14 cellular contexts compared by ENCODE assay signal in the genomic region with DNA sequence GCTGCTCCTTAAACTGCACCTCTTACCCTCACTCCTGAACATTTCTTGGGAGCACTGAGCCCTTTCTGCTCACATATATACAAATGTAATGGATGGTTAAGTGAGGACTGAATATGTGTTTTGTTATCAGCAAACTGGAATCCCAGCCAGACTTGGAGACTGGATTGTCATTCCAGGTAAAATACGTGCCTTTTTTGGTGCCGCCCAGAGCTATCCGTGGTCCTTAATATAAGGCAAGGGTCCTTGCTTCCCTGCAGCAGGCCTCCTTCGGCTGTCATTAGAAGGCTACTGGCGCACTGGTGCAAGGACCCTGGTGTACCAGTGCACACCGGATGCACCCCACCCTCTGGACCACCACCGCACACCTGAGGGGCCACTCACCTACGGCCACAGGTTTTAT. TPM values are rescaled to one million over a fixed set of nuclear protein-coding genes. Genes with fewer than 3 reads are reported as not detected.
A peak's percentile ranks its signal among the peaks of the same experiment; 100 is the strongest.
DNase-seq lines count a peak whose midpoint lies in the region; FAIRE-seq and TF ChIP-seq lines count a peak whose summit lies in the region.
"Had no signal": no experiment of that assay in that cellular context is flagged by ENCODE, and none has a peak within 500 bp of the region (broad histone marks: within the 10 kb centered on the region; RNA-seq: fewer than 3 reads in every experiment).

No MANE protein-coding gene starts in this region.

- H3K9ac ChIP-seq in HUES48 (ENCODE audit: low read depth, low read length): peak overlapping the region; percentile 35; the same call in 1 of the 2 replicates
- no peak overlapping the region for H3K9ac ChIP-seq in endothelial cell of umbilical vein (replicated peaks; ENCODE audit: extremely low read depth, insufficient read depth, low read length)

- H3K79me2 ChIP-seq in endothelial cell of umbilical vein (ENCODE audit: control insufficient read depth, insufficient read depth, low read length) (no peaks in the 10 kb centered on the region), osteoblast (ENCODE audit: insufficient read depth, low read length) (no peaks in the 10 kb centered on the region)

- H4K20me1 ChIP-seq in endothelial cell of umbilical vein (replicated peaks; ENCODE audit: control insufficient read depth, extremely low read depth, insufficient read depth, low read length): no peaks in the 10 kb centered on the region
- no peaks in the 10 kb centered on the region for H4K20me1 ChIP-seq in osteoblast (ENCODE audit: insufficient read depth, low read length)

- peaks cover 10% of the 10 kb centered on the region; the same call in 1 of the 2 replicates for H3K36me3 ChIP-seq in HUES48 (ENCODE audit: control insufficient read depth, insufficient read depth, low read length)
- no peaks in the 10 kb centered on the region for H3K36me3 ChIP-seq in endothelial cell of umbilical vein (ENCODE audit: control insufficient read depth in 2 of 2, extremely low read depth in 1 of 2, insufficient read depth in 2 of 2, low read length in 2 of 2)
- no peaks in the 10 kb centered on the region for H3K36me3 ChIP-seq in osteoblast (ENCODE audit: insufficient read depth, low read length)
- H3K36me3 ChIP-seq: lower lobe of right lung had no signal

- POLR2A ChIA-PET in endothelial cell of umbilical vein (lab: Charles Lee): no interaction called here

- H3K27me3 ChIP-seq in HUES48 (ENCODE audit: control insufficient read depth, insufficient read depth, low read length) (no peaks in the 10 kb centered on the region; the same call in 1 of the 2 replicates), endothelial cell of umbilical vein (ENCODE audit: control insufficient read depth in 2 of 2, insufficient read depth in 2 of 2, low read length in 2 of 2) (peaks cover 7 to 15% of the 10 kb centered on the region in 2 experiments), osteoblast (ENCODE audit: insufficient read depth, low read length) (peaks cover 10% of the 10 kb centered on the region)

- no peak for TF ChIP-seq POLR2A in endothelial cell of umbilical vein (IDR thresholded peaks at IDR 0.05; ENCODE audit: low read depth, low read length)

- H3K4me3 ChIP-seq in HUES48 (ENCODE audit: low read depth, low read length) (peak overlapping the region; percentile 70), endothelial cell of umbilical vein (replicated peaks in 1 of 3; ENCODE audit: insufficient read depth in 1 of 3, low read depth in 1 of 3, low read length in 3 of 3) (no peak overlapping the region), osteoblast (ENCODE audit: insufficient read depth, low read length) (no peak overlapping the region)
- H3K4me3 ChIP-seq: GM12878 had no signal

- CTCF ChIA-PET in endothelial cell of umbilical vein (lab: Charles Lee): no interaction called here

- H3K9me3 ChIP-seq in HUES48 (ENCODE audit: control insufficient read depth, insufficient read depth, low read length) (no peaks in the 10 kb centered on the region), endothelial cell of umbilical vein (replicated peaks; ENCODE audit: control insufficient read depth, insufficient read depth, low read length) (no peaks in the 10 kb centered on the region), osteoblast (ENCODE audit: low read depth, low read length) (no peaks in the 10 kb centered on the region)
- H3K9me3 ChIP-seq: lower lobe of right lung had no signal

- in situ Hi-C loops in GM13976 (cut with MboI; ENCODE audit: low sequenced_read_pairs, unreplicated experiment): no loop called here

- H3K27ac ChIP-seq in HUES48 (ENCODE audit: low read depth, low read length): peak overlapping the region; percentile 50
- H3K27ac ChIP-seq in endothelial cell of umbilical vein (ENCODE audit: insufficient read depth, low read depth, low read length): no peak overlapping the region
- no peak overlapping the region for H3K27ac ChIP-seq in osteoblast (ENCODE audit: low read depth, low read length)
- H3K27ac ChIP-seq: lower lobe of right lung had no signal

- no peak for FAIRE-seq in endothelial cell of umbilical vein (lab: Jason Lieb, UNC)
- FAIRE-seq: GM12878, GM19239 had no signal

- DNase-seq in NCI-H82 (lab: John Stamatoyannopoulos, UW) (peak; percentile 58), NCI-H82 treated with DMSO at 0.1 percent for 48 hours (lab: John Stamatoyannopoulos, UW; ENCODE audit: unreplicated experiment) (no peak), endothelial cell of umbilical vein (ENCODE audit: low read depth, low spot score) (no peak), osteoblast (ENCODE audit: insufficient read length, low spot score, missing footprints) (peak; percentile 72), NCI-H446 treated with DMSO at 0.1 percent for 48 hours (lab: John Stamatoyannopoulos, UW) (no peak), MV-4-11 (lab: John Stamatoyannopoulos, UW) (no peak), GM13976 (ENCODE audit: low spot score) (no peak)
- DNase-seq: DMS153, lower lobe of right lung had no signal

- H3K4me1 ChIP-seq in HUES48 (ENCODE audit: control insufficient read depth, insufficient read depth, low read length) (peaks cover 31% of the 10 kb centered on the region), endothelial cell of umbilical vein (ENCODE audit: control insufficient read depth, extremely low read depth, insufficient read depth, low read length) (no peaks in the 10 kb centered on the region), osteoblast (ENCODE audit: insufficient read depth, low read length) (no peaks in the 10 kb centered on the region)

- TF ChIP-seq CTCF in endothelial cell of umbilical vein (IDR thresholded peaks at IDR 0.05; ENCODE audit: extremely low read depth in 1 of 2, insufficient read depth in 1 of 2, low read depth in 1 of 2, low read length in 2 of 2) (no peak), osteoblast (IDR thresholded peaks at IDR 0.05; ENCODE audit: extremely low read depth, low read depth, low read length) (no peak), GM13976 (IDR thresholded peaks at IDR 0.05; ENCODE audit: borderline replicate concordance, control extremely low read depth, extremely low read depth, insufficient read depth, missing control alignments) (no peak)

- H3K4me2 ChIP-seq in endothelial cell of umbilical vein (ENCODE audit: insufficient read depth, low read length): no peak overlapping the region
- no peak overlapping the region for H3K4me2 ChIP-seq in osteoblast (ENCODE audit: insufficient read depth, low read length)

- no TSS peak for BruUV-seq in endothelial cell of umbilical vein (replicated peaks; lab: Mats Ljungman, UMichigan)

- dilution Hi-C loops in endothelial cell of umbilical vein (cut with MboI; ENCODE audit: extremely low pct_ligation_motif_present, low sequenced_read_pairs): no loop called here

- no peak overlapping the region for H2AFZ ChIP-seq in endothelial cell of umbilical vein (ENCODE audit: low read depth, low read length)
- no peak overlapping the region for H2AFZ ChIP-seq in osteoblast (ENCODE audit: low read length)

- no peaks in the 10 kb centered on the region for H3K9me1 ChIP-seq in endothelial cell of umbilical vein (replicated peaks; ENCODE audit: control insufficient read depth, extremely low read depth, insufficient read depth, low read length)

- intact Hi-C loops in endothelial cell of umbilical vein (cut with micrococcal nuclease): no loop called here

TF ChIP-seq in endothelial cell of umbilical vein, 7 proteins besides CTCF, POLR2A, EP300 and RAD21:
- no peak for TF ChIP-seq JUN (IDR thresholded peaks at IDR 0.05; ENCODE audit: borderline replicate concordance, insufficient read depth, insufficient read length, low read depth)
- TF ChIP-seq POLR2AphosphoS5 (IDR thresholded peaks at IDR 0.05; ENCODE audit: insufficient read depth, low read depth, low read length): no peak
- no peak for TF ChIP-seq MYC (IDR thresholded peaks at IDR 0.05; ENCODE audit: low read depth, low read length)
- peak; percentile 3 for TF ChIP-seq EZH2 (IDR thresholded peaks at IDR 0.05; ENCODE audit: borderline replicate concordance, low read depth, low read length, severe bottlenecking)

RNA-seq across cellular contexts. Expression of a gene that starts 1.1 kb away (rescaled TPM):
- total RNA-seq in endothelial cell of umbilical vein (0.85 TPM in 1 of 2 replicates, not detected in the other), osteoblast (under 0.01 and 1.5 TPM in 2 replicates)
- 0.03 TPM in 1 of 2 replicates, not detected in the other for polyA plus RNA-seq in endothelial cell of umbilical vein
- 0.04 TPM in 1 of 2 replicates, not detected in the other for polyA plus RNA-seq in endothelial cell of umbilical vein (2011; cell fraction: cytosol; rRNA removed)
- polyA plus RNA-seq in endothelial cell of umbilical vein (2011; cell fraction: nucleus; rRNA removed): 0.08 TPM in 1 of 2 replicates, not detected in the other
- polyA plus RNA-seq in endothelial cell of umbilical vein (2012): not detected in 2 replicates
- 0.06 and 2.0 TPM in 2 replicates for polyA minus RNA-seq in endothelial cell of umbilical vein
- not detected for polyA minus RNA-seq in endothelial cell of umbilical vein (2011; cell fraction: cytosol; rRNA and poly(A)+ RNA removed)
- not detected in 2 replicates for polyA minus RNA-seq in endothelial cell of umbilical vein (2011; cell fraction: nucleus; rRNA and poly(A)+ RNA removed)
- total RNA-seq: A673; activated naive CD4-positive, alpha-beta T cell treated with anti-CD3 and anti-CD28 coated beads, Interleukin-2, amount 50 U/mL, for 72 hours had no signal

Comparison
In these comparisons a context has a peak if more than half of its experiments do, and no peak if none do; other contexts are left out.
1. DNase-seq: peak in NCI-H82 (single experiment) and osteoblast (single experiment); none in NCI-H82 treated with DMSO at 0.1 percent for 48 hours (single experiment), endothelial cell of umbilical vein (single experiment), NCI-H446 treated with DMSO at 0.1 percent for 48 hours (single experiment), MV-4-11 (single experiment) and GM13976 (single experiment).